In genomic region chr4:41745292-41746024, GRCh38 we compare ENCODE assay signal across 1 cellular context.
TF ChIP-seq lines count a peak whose summit lies in the region.

No MANE protein-coding gene starts in this region.

TF ChIP-seq in SK-N-SH, 30 proteins besides CTCF, POLR2A, EP300 and RAD21 (continued from another document):
- TF ChIP-seq USF1 (IDR thresholded peaks at IDR 0.05; ENCODE audit: borderline replicate concordance, low read depth) = no peak
- TF ChIP-seq RXRA (IDR thresholded peaks at IDR 0.05; ENCODE audit: borderline replicate concordance, low read depth) = no peak
